In the genomic region with DNA sequence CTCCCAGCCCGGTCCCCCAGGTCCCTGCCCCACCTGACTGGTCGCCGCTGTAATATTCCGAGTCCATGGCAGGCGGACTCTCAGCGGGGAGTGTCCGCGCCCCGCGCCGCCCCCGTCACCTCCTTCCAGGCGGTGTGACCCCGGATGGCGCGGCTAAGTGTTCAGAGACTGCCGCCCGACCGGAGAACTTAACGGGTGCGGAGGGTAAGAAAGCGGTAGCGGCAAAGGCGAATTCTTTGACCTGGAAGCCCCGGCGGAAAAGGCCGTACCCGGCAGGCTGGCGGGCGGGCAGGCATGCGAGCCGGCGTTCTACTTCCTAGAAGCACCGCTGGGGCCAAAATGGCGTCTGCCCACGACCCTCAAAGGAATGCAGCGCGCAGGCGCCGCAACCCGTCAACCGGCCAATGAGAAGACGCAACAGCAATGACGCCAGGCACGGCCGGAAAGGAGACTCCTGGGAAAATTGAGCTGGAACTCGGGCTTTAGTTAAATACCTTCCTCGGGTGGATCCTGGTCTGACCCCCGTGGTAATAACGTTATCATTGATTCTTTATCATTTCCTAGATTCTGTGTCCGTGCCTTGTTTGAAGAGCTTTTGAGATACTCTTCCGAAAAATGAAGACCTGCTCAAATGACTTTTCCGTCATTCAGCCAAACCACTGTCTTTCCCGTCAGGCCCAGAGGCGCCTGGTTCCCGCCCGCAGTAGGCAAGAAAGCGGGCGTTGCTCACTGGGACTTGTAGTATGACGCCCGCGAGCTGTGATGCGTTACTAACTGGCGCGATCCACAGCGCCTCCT, we compare ENCODE assay signal across 8 cellular contexts. TPM values are rescaled to one million over a fixed set of nuclear protein-coding genes. Genes with fewer than 3 reads are reported as not detected.
DNase-seq lines count a peak whose midpoint lies in the region; ATAC-seq, FAIRE-seq and TF ChIP-seq lines count a peak whose summit lies in the region.

IWS1 (minus strand) TSS at position 348 of the 798 bp plus-strand sequence; CDS start at position 67, 281 bp downstream.

- no peak for FAIRE-seq in bronchial epithelial cell (lab: Jason Lieb, UNC)
- FAIRE-seq in small intestine (lab: Jason Lieb, UNC), result no peak

- peak; percentile 89 for ATAC-seq in GM18907 (IDR thresholded peaks at IDR 0.05; ENCODE audit: unreplicated experiment)
- ATAC-seq in HG03159 (IDR thresholded peaks at IDR 0.05; ENCODE audit: unreplicated experiment), result peak; percentile 91

- 0 to 1% (median 0%) methylated on average over 66 of the region's 66 CpGs for WGBS in small intestine, 3 donors

- H3K4me1 ChIP-seq in small intestine (ENCODE audit: control insufficient read depth in 2 of 2, insufficient read depth in 1 of 2, low read depth in 1 of 2, low read length in 1 of 2), result peaks cover 4 to 5% of the 10 kb centered on the region in 2 donors

- H3K4me3 ChIP-seq in AG04450 (ENCODE audit: low read depth, low read length) (peak within 1 kb of the TSS; percentile 89), WI38 (ENCODE audit: low read depth, low read length) (peak within 1 kb of the TSS; percentile 91), bronchial epithelial cell (ENCODE audit: low read depth, low read length) (peak within 1 kb of the TSS; percentile 86), small intestine (ENCODE audit: low read depth in 1 of 2, low read length in 2 of 2) (peak within 1 kb of the TSS; percentile 96 to 97)

- CTCF ChIA-PET in AG04450 (lab: Charles Lee), result interaction anchor here (0.6 to 1.3 kb wide), 7 partner anchors 8 to 564 kb away, joined by 3 to 5 read pairs (median 3); no protein-coding TSS in a partner anchor

- no peaks in the 10 kb centered on the region for H3K27me3 ChIP-seq in AG04450 (ENCODE audit: control insufficient read depth, insufficient read depth, low read length)
- no peaks in the 10 kb centered on the region for H3K27me3 ChIP-seq in bronchial epithelial cell (ENCODE audit: control insufficient read depth, insufficient read depth, low read length)
- H3K27me3 ChIP-seq in small intestine (ENCODE audit: control insufficient read depth in 2 of 2, insufficient read depth in 2 of 2, low read length in 2 of 2), result no peaks in the 10 kb centered on the region

- H3K36me3 ChIP-seq in bronchial epithelial cell (ENCODE audit: control insufficient read depth, insufficient read depth, low read length), result peaks cover 4% of the 10 kb centered on the region
- peaks cover 2 to 3% of the 10 kb centered on the region in 2 donors for H3K36me3 ChIP-seq in small intestine (ENCODE audit: control insufficient read depth in 2 of 2, insufficient read depth in 2 of 2, low read length in 2 of 2)

- TF ChIP-seq CTCF in AG04450 (IDR thresholded peaks at IDR 0.05; ENCODE audit: low read depth, low read length) (peak; percentile 22; the same call in 1 of the 2 replicates), WI38 (IDR thresholded peaks at IDR 0.05; ENCODE audit: low read depth, low read length) (no peak), bronchial epithelial cell (IDR thresholded peaks at IDR 0.05; ENCODE audit: insufficient read depth, low read length, severe bottlenecking) (peak; percentile 20)

- POLR2A ChIA-PET in AG04450 (lab: Yijun Ruan, JAX), result interaction anchor here (0.5 to 2.0 kb wide), 11 partner anchors 8 to 232 kb away, joined by 3 to 26 read pairs (median 4); partner anchors contain the start of genes ERCC3 and LIMS2

- H3K27ac ChIP-seq in AG04450 (ENCODE audit: low read depth, low read length) (peak within 1 kb of the TSS; percentile 94), small intestine (ENCODE audit: low read depth in 1 of 2, low read length in 1 of 2) (peak within 1 kb of the TSS; percentile 96 to 99)

- H3K9me3 ChIP-seq in AG04450 (ENCODE audit: control insufficient read depth, insufficient read depth, low read length), result peaks cover 3% of the 10 kb centered on the region; the same call in 1 of the 2 replicates
- no peaks in the 10 kb centered on the region for H3K9me3 ChIP-seq in small intestine (ENCODE audit: control insufficient read depth, low read depth)

- DNase-seq in AG04450 (ENCODE audit: low read depth, low spot score) (peak; percentile 90), NCI-H2227 treated with DMSO at 0.1 percent for 48 hours (lab: John Stamatoyannopoulos, UW) (peak; percentile 100), bronchial epithelial cell (ENCODE audit: low read depth) (peak; percentile 92), iPS-NIHi11 (ENCODE audit: low spot score) (peak; percentile 94), small intestine (peak; percentile 98)

RNA-seq across cellular contexts. Expression of gene IWS1, which starts in this region (rescaled TPM):
- polyA plus RNA-seq in AG04450 (2011; rRNA removed) (42.2 and 55.0 TPM in 2 replicates), small intestine (10 to 100 TPM; 23.3 to 53.0 (median 43.8) TPM)
- polyA minus RNA-seq in AG04450 (2011; rRNA and poly(A)+ RNA removed), result 26.7 and 38.0 TPM in 2 replicates
- 40.8 and 51.0 TPM in 2 replicates for total RNA-seq in bronchial epithelial cell

Comparison
In these comparisons a context has a peak if more than half of its experiments do, and no peak if none do; other contexts are left out.
1. Peak in every context shown above with its lines: DNase-seq, ATAC-seq, H3K4me3 ChIP-seq and H3K27ac ChIP-seq.